ENCODE assay signal across 31 cellular contexts in genomic region chr14:61483477-61483876, GRCh38.
DNase-seq lines count a peak whose midpoint lies in the region; ATAC-seq and TF ChIP-seq lines count a peak whose summit lies in the region.
"Had no signal": no experiment of that assay in that cellular context is flagged by ENCODE, and none has a peak within 500 bp of the region (broad histone marks: within the 10 kb centered on the region; RNA-seq: fewer than 3 reads in every experiment).

No MANE protein-coding gene starts in this region.

- no peaks in the 10 kb centered on the region for H3K9me3 Mint-ChIP-seq in stimulated activated naive CD8-positive, alpha-beta T cell treated with anti-CD3 and anti-CD28 coated beads, Interleukin-15, Interleukin-2, amounts not matched to agents 100 ng/mL and 50 ng/mL, for 24 hours
- H3K9me3 Mint-ChIP-seq in activated CD8-positive, alpha-beta T cell treated with anti-CD3 and anti-CD28 coated beads, Interleukin-2, amount 10 ng/mL, durations not matched to agents 7 days and 5 days (ENCODE audit: insufficient read depth): no peaks in the 10 kb centered on the region
- H3K9me3 Mint-ChIP-seq: activated T-helper 17 cell treated with anti-CD3 and anti-CD28 coated beads, Interleukin-2, amount 50 U/mL, for 72 hours; dendritic cell treated with granulocyte-macrophage colony-stimulating factor and Interleukin-4, amounts not matched to agents 40 ng/mL and 50 ng/mL, for 4 days; endodermal cell; type B pancreatic cell had no signal

- H3K27ac Mint-ChIP-seq in stimulated activated naive CD8-positive, alpha-beta T cell treated with anti-CD3 and anti-CD28 coated beads, Interleukin-15, Interleukin-2, amounts not matched to agents 100 ng/mL and 50 ng/mL, for 24 hours: peak overlapping the region; percentile 62
- peak overlapping the region; percentile 69 for H3K27ac Mint-ChIP-seq in activated CD8-positive, alpha-beta T cell treated with anti-CD3 and anti-CD28 coated beads, Interleukin-2, amount 10 ng/mL, durations not matched to agents 7 days and 5 days
- H3K27ac Mint-ChIP-seq: activated T-helper 17 cell treated with anti-CD3 and anti-CD28 coated beads, Interleukin-2, amount 50 U/mL, for 72 hours; dendritic cell treated with granulocyte-macrophage colony-stimulating factor and Interleukin-4, amounts not matched to agents 40 ng/mL and 50 ng/mL, for 4 days; endodermal cell; type B pancreatic cell had no signal

- no peaks in the 10 kb centered on the region for H3K27me3 Mint-ChIP-seq in stimulated activated naive CD8-positive, alpha-beta T cell treated with anti-CD3 and anti-CD28 coated beads, Interleukin-15, Interleukin-2, amounts not matched to agents 100 ng/mL and 50 ng/mL, for 24 hours
- no peaks in the 10 kb centered on the region for H3K27me3 Mint-ChIP-seq in activated CD8-positive, alpha-beta T cell treated with anti-CD3 and anti-CD28 coated beads, Interleukin-2, amount 10 ng/mL, durations not matched to agents 7 days and 5 days (ENCODE audit: low read depth)
- H3K27me3 Mint-ChIP-seq: activated T-helper 17 cell treated with anti-CD3 and anti-CD28 coated beads, Interleukin-2, amount 50 U/mL, for 72 hours; dendritic cell treated with granulocyte-macrophage colony-stimulating factor and Interleukin-4, amounts not matched to agents 40 ng/mL and 50 ng/mL, for 4 days; type B pancreatic cell had no signal

- no peak for ATAC-seq in stimulated activated naive CD8-positive, alpha-beta T cell treated with anti-CD3 and anti-CD28 coated beads, Interleukin-15, Interleukin-2, amounts not matched to agents 100 U/mL and 50 U/mL, for 24 hours
- no peak for ATAC-seq in activated CD8-positive, alpha-beta T cell treated with anti-CD3 and anti-CD28 coated beads, Interleukin-2, amount 10 ng/mL, durations not matched to agents 7 days and 5 days
- peak; percentile 34 for ATAC-seq in mucosa of descending colon
- ATAC-seq in HG03280 (IDR thresholded peaks at IDR 0.05; ENCODE audit: unreplicated experiment): no peak
- ATAC-seq: activated T-helper 17 cell treated with anti-CD3 and anti-CD28 coated beads, Interleukin-2, amount 50 U/mL, for 72 hours; body of pancreas; heart left ventricle had no signal

- CTCF ChIA-PET in activated CD8-positive, alpha-beta T cell treated with anti-CD3 and anti-CD28 coated beads, Interleukin-2, amount 10 ng/mL, durations not matched to agents 7 days and 5 days (lab: Charles Lee): interaction anchor here (1.0 to 1.7 kb wide), 2 partner anchors 14 to 16 kb away, joined by 3 to 4 read pairs; no protein-coding TSS in a partner anchor

- H3K4me1 ChIP-seq in mucosa of descending colon (ENCODE audit: low read depth): peaks cover 1% of the 10 kb centered on the region
- H3K4me1 ChIP-seq: prostate gland had no signal

- H3K4me3 Mint-ChIP-seq in stimulated activated naive CD8-positive, alpha-beta T cell treated with anti-CD3 and anti-CD28 coated beads, Interleukin-15, Interleukin-2, amounts not matched to agents 100 ng/mL and 50 ng/mL, for 24 hours: no peak overlapping the region
- H3K4me3 Mint-ChIP-seq in activated CD8-positive, alpha-beta T cell treated with anti-CD3 and anti-CD28 coated beads, Interleukin-2, amount 10 ng/mL, durations not matched to agents 7 days and 5 days: no peak overlapping the region
- H3K4me3 Mint-ChIP-seq: activated T-helper 17 cell treated with anti-CD3 and anti-CD28 coated beads, Interleukin-2, amount 50 U/mL, for 72 hours; dendritic cell treated with granulocyte-macrophage colony-stimulating factor and Interleukin-4, amounts not matched to agents 40 ng/mL and 50 ng/mL, for 4 days; endodermal cell; type B pancreatic cell had no signal

- H3K36me3 Mint-ChIP-seq in stimulated activated naive CD8-positive, alpha-beta T cell treated with anti-CD3 and anti-CD28 coated beads, Interleukin-15, Interleukin-2, amounts not matched to agents 100 ng/mL and 50 ng/mL, for 24 hours (ENCODE audit: low read depth): peaks cover 69% of the 10 kb centered on the region
- peaks cover 90% of the 10 kb centered on the region for H3K36me3 Mint-ChIP-seq in activated CD8-positive, alpha-beta T cell treated with anti-CD3 and anti-CD28 coated beads, Interleukin-2, amount 10 ng/mL, durations not matched to agents 7 days and 5 days (ENCODE audit: low read depth)

- peaks cover 79% of the 10 kb centered on the region for H3K4me1 Mint-ChIP-seq in stimulated activated naive CD8-positive, alpha-beta T cell treated with anti-CD3 and anti-CD28 coated beads, Interleukin-15, Interleukin-2, amounts not matched to agents 100 ng/mL and 50 ng/mL, for 24 hours (ENCODE audit: low read depth)
- H3K4me1 Mint-ChIP-seq in activated CD8-positive, alpha-beta T cell treated with anti-CD3 and anti-CD28 coated beads, Interleukin-2, amount 10 ng/mL, durations not matched to agents 7 days and 5 days (ENCODE audit: low read depth): peaks cover 79% of the 10 kb centered on the region

- H3K36me3 ChIP-seq in mucosa of descending colon (ENCODE audit: low read depth): no peaks in the 10 kb centered on the region
- H3K36me3 ChIP-seq: adrenal gland, prostate gland, right lobe of liver had no signal

- intact Hi-C loops in mucosa of descending colon (cut with DNase I, micrococcal nuclease): no loop called here

- TF ChIP-seq POLR2A in erythroblast (IDR thresholded peaks at IDR 0.05; ENCODE audit: low read length): no peak

- DNase-seq in stimulated activated naive CD8-positive, alpha-beta T cell treated with anti-CD3 and anti-CD28 coated beads, Interleukin-15, Interleukin-2, amounts not matched to agents 100 U/mL and 50 U/mL, for 24 hours: no peak
- DNase-seq in activated CD8-positive, alpha-beta T cell treated with anti-CD3 and anti-CD28 coated beads, Interleukin-2, amount 10 ng/mL, durations not matched to agents 7 days and 5 days: no peak
- DNase-seq in mucosa of descending colon: no peak
- DNase-seq in NCI-H510A (lab: John Stamatoyannopoulos, UW): no peak
- no peak for DNase-seq in erythroblast (lab: John Stamatoyannopoulos, UW)
- DNase-seq: activated CD4-positive, alpha-beta T cell treated with anti-CD3 and anti-CD28 coated beads for 4 hours; adrenal gland; Calu3; DMS79; endodermal cell; foreskin melanocyte; HCEC 1CT; heart left ventricle; Kasumi-1; left ventricle myocardium inferior; MV-4-11; NCI-H1436; NCI-H2081 treated with DMSO at 0.1 percent for 48 hours; NCI-H226; right lobe of liver; SHP77; stimulated activated CD4-positive, alpha-beta T cell treated with anti-CD3 and anti-CD28 coated beads, Interleukin-2, amount 100 ng/mL, for 48 hours; T-helper 9 cell had no signal

- POLR2A ChIA-PET in activated CD8-positive, alpha-beta T cell treated with anti-CD3 and anti-CD28 coated beads, Interleukin-2, amount 10 ng/mL, durations not matched to agents 7 days and 5 days (lab: Charles Lee): interaction anchor here (0.8 kb wide), 1 partner anchor 10 kb away, joined by 3 read pairs; no protein-coding TSS in a partner anchor

- H3K9me3 ChIP-seq in mucosa of descending colon: no peaks in the 10 kb centered on the region
- H3K9me3 ChIP-seq: adrenal gland, BLaER1, body of pancreas, heart left ventricle, left ventricle myocardium inferior, prostate gland, right lobe of liver had no signal

- no peak for TF ChIP-seq CTCF in mucosa of descending colon (IDR thresholded peaks at IDR 0.05)

- H3K4me3 ChIP-seq in mucosa of descending colon: no peak overlapping the region
- H3K4me3 ChIP-seq: adrenal gland, BLaER1, body of pancreas, heart left ventricle, left ventricle myocardium inferior, prostate gland, right lobe of liver had no signal
